Comparison of ENCODE assay signal across 11 cellular contexts in the genomic region with DNA sequence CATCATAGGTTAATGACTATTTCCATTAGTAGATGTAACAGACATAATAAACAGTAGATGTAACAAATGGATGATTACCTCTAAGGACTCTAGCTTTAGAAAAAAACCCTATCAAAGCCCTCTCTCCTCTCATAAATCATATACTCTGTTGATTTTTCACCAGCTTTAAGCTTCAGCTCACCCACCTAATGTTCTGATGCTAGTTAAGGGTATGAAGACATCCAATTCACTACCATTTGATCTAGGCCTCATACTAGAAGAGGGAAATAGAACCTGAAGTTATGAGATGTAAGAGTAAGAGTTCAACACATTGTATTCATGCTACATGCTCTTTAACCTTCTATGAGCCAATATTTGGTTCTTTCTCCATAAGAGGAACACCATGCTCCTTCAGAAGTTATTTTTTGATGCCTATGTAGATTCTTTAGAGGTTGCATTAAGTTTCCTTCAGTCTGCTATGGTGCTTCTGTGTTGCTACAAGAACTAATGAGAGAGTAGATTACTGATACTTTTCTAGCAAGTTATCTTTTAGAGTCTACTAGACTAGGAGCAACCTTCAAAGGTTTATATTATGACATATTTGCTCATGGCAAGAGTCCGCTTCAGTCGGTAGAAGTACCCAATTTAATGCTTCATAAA. TPM values are rescaled to one million over a fixed set of nuclear protein-coding genes. Genes with fewer than 3 reads are reported as not detected.
"Had no signal": no experiment of that assay in that cellular context is flagged by ENCODE, and none has a peak within 500 bp of the region (broad histone marks: within the 10 kb centered on the region; RNA-seq: fewer than 3 reads in every experiment).

No MANE protein-coding gene starts in this region.

- FAIRE-seq: H1, H54 had no signal

- H3K4me2 ChIP-seq: GM23338 had no signal

- H3K9me3 ChIP-seq: HAP-1 had no signal

- H3K36me3 ChIP-seq: HAP-1 had no signal

- H3K4me3 ChIP-seq: GM23248, GM23338, HAP-1 had no signal

- ATAC-seq: GM23338, HCT116 had no signal

- H3K27ac ChIP-seq: GM23248 had no signal

- DNase-seq: GM23248, GOT3, H7, H9, HCEC 1CT, HFFc6 had no signal

- H2AFZ ChIP-seq: GM23248, GM23338 had no signal

- H3K9ac ChIP-seq: GM23248 had no signal

RNA-seq across cellular contexts. Expression of gene A2M, which starts 16.0 kb away (rescaled TPM):
- total RNA-seq: GM23338, H1, H7 had no signal
